ENCODE assay signal across 8 cellular contexts in the genomic region with DNA sequence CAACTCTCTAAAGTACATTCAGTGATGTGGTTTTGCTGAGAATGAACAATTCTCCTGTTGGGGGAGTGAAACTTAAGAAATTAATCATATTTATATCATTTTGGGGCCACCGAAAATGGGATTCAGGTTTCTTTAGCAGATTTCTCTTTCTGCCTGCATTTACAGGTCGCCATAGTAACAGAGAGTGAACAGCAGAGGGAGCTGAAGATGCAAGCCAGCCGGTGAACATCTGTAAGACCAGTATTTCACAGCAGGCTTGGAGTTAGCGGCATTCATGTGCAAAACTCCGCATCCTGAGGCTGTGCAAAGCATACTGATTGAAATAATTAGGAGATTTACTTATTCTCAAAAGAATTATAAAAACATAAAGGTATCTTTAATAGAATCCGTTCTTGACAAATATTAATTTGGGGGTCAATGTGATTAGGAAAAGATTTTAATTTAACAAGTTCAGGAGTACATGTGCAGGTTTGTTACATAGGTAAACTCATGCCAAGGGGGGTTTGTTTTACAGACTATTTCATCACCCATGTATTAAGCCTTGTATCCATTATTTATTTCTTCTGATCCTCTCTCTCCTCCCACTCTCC.
DNase-seq lines count a peak whose midpoint lies in the region; ATAC-seq and TF ChIP-seq lines count a peak whose summit lies in the region.

No MANE protein-coding gene starts in this region.

- H3K27me3 ChIP-seq in brain microvascular endothelial cell (replicated peaks): no peaks in the 10 kb centered on the region

- H3K4me3 ChIP-seq in brain microvascular endothelial cell (ENCODE audit: low read depth, low read length): no peak overlapping the region

- ATAC-seq in HG02840 (IDR thresholded peaks at IDR 0.05; ENCODE audit: low FRiP score, unreplicated experiment): peak; percentile 95

- peak; percentile 88 for TF ChIP-seq CTCF in brain microvascular endothelial cell (IDR thresholded peaks at IDR 0.05; ENCODE audit: low read depth, low read length, missing control alignments)

- no peaks in the 10 kb centered on the region for H3K36me3 ChIP-seq in brain microvascular endothelial cell (replicated peaks)

- in situ Hi-C loops in brain microvascular endothelial cell (cut with HindIII; ENCODE audit: low pct_ligation_motif_present, low sequenced_read_pairs): no loop called here

- DNase-seq in activated gamma-delta T cell treated with Interleukin-2 at 50 U/mL for 16 hours: peak; percentile 58
- no peak for DNase-seq in activated gamma-delta T cell (lab: John Stamatoyannopoulos, UW)
- peak; percentile 37 for DNase-seq in NCI-H1417 treated with DMSO at 0.1 percent for 48 hours (lab: John Stamatoyannopoulos, UW)
- DNase-seq in T1000 (lab: John Stamatoyannopoulos, UW): peak; percentile 7
- peak; percentile 74 for DNase-seq in brain microvascular endothelial cell
- peak; percentile 83 for DNase-seq in iris pigment epithelial cell (ENCODE audit: low read depth)
- DNase-seq in stimulated activated CD4-positive, alpha-beta T cell treated with anti-CD3 and anti-CD28 coated beads, Interleukin-1b, Interleukin-23, amount 100 ng/mL, for 4 hours (ENCODE audit: low read depth in 2 of 2): peak; percentile 15 to 47

- H3K27ac ChIP-seq in brain microvascular endothelial cell: no peak overlapping the region
